Comparison of ENCODE assay signal across 8 cellular contexts in the genomic region with DNA sequence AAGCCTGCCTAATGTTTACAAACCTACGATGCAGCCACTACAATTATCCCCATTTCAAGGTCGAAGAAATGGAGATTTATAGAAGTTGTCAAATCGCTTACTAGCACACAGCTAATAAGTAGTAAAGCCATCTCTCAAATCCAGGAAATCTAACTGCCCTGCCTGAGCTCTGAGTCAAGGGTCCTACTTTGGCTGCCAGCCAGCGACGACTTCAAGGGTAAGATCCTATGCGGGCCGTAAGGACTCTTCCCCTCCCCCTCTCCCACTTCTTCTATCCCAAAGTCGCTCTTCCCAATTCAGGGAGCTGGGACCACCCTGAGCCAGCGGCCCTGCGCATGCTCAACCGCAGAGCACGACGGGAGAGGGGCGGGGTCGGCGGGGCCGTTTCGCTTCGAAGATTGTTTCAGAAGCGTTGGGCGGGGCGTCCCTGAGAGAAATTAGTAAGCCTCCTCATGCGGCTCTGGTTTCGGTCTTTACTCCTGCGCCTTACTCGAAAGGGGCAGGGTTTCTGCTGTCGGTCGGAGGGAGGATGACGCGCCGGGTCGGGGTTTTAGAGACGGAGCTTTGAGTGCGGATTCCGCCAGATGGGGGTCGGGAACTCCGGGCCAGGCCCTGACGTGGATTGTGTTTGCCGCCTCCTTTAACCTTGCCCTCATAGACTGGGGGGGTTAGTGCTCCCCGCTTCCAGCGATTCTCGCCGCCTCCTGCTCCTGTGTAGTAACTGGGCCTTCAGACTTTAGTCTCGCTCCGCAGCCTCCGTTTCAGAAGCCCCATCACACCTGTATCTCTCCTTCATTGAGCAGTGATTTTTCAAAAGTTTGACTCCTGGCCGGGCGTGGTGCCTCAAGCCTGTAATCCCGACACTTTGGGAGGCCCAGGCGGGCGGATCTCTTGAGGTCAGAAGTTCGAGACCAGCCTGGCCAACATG. TPM values are rescaled to one million over a fixed set of nuclear protein-coding genes. Genes with fewer than 3 reads are reported as not detected.
DNase-seq lines count a peak whose midpoint lies in the region; ATAC-seq and TF ChIP-seq lines count a peak whose summit lies in the region.

Gene ZMYM1, plus strand, starts transcription at position 383 of the 928 bp plus-strand sequence. CDS start 14,603 bp downstream, outside the sequence.

- H3K27ac Mint-ChIP-seq in activated T-helper 2 cell treated with anti-CD3 and anti-CD28 coated beads, Interferon-gamma antibody, Interleukin-2, Interleukin-4, amounts not matched to agents 10 μg/mL and 5 μg/mL and 100 μg/mL, durations not matched to agents 14 hours and 24 hours and 36 hours, result peak within 1 kb of the TSS; percentile 99
- peak within 1 kb of the TSS; percentile 100 for H3K27ac Mint-ChIP-seq in natural killer cell treated with Interleukin-12 subunit alpha and Interleukin-12 subunit beta and Interleukin-15 and Interleukin-18, amount 100 ng/mL, for 72 hours

- H3K4me3 ChIP-seq in Peyer's patch (peak within 1 kb of the TSS; percentile 56 to 93 (median 72)), fibroblast of pulmonary artery (replicated peaks; ENCODE audit: low read depth, low read length) (peak within 1 kb of the TSS; percentile 75)

- peaks cover 32% of the 10 kb centered on the region for H3K4me1 Mint-ChIP-seq in activated T-helper 2 cell treated with anti-CD3 and anti-CD28 coated beads, Interferon-gamma antibody, Interleukin-2, Interleukin-4, amounts not matched to agents 10 μg/mL and 5 μg/mL and 100 μg/mL, durations not matched to agents 14 hours and 24 hours and 36 hours (ENCODE audit: low read depth)
- H3K4me1 Mint-ChIP-seq in natural killer cell treated with Interleukin-12 subunit alpha and Interleukin-12 subunit beta and Interleukin-15 and Interleukin-18, amount 100 ng/mL, for 72 hours (ENCODE audit: low read depth in 2 of 2), result peaks cover 26 to 30% of the 10 kb centered on the region in 2 donors

- no peaks in the 10 kb centered on the region for H3K9me3 ChIP-seq in Peyer's patch

- no peaks in the 10 kb centered on the region for H3K27me3 Mint-ChIP-seq in activated T-helper 2 cell treated with anti-CD3 and anti-CD28 coated beads, Interferon-gamma antibody, Interleukin-2, Interleukin-4, amounts not matched to agents 10 μg/mL and 5 μg/mL and 100 μg/mL, durations not matched to agents 14 hours and 24 hours and 36 hours (ENCODE audit: low read depth)
- H3K27me3 Mint-ChIP-seq in natural killer cell treated with Interleukin-12 subunit alpha and Interleukin-12 subunit beta and Interleukin-15 and Interleukin-18, amount 100 ng/mL, for 72 hours, result peaks cover 0 to 6% of the 10 kb centered on the region in 2 donors

- no peaks in the 10 kb centered on the region for H3K36me3 ChIP-seq in Peyer's patch

- DNase-seq in DMS53 treated with DMSO at 0.1 percent for 48 hours (lab: John Stamatoyannopoulos, UW; ENCODE audit: unreplicated experiment) (peak; percentile 70), KG1 (lab: John Stamatoyannopoulos, UW) (peak; percentile 65), Peyer's patch (peak; percentile 80 to 93 (median 86)), fibroblast of pulmonary artery (ENCODE audit: low read depth) (peak; percentile 85)
- peak; percentile 81 for DNase-seq in activated T-helper 2 cell treated with anti-CD3 and anti-CD28 coated beads, Interferon-gamma antibody, Interleukin-2, Interleukin-4, amounts not matched to agents 10 μg/mL and 5 μg/mL and 100 μg/mL, durations not matched to agents 14 hours and 24 hours and 36 hours (ENCODE audit: low spot score)
- peak; percentile 95 for DNase-seq in natural killer cell treated with Interleukin-12 subunit alpha and Interleukin-12 subunit beta and Interleukin-15 and Interleukin-18, amount 100 ng/mL, for 72 hours (ENCODE audit: low spot score)
- DNase-seq in stimulated activated naive CD4-positive, alpha-beta T cell treated with Interleukin-2 at 50 U/mL for 16 hours (lab: John Stamatoyannopoulos, UW), result peak; percentile 91

- ATAC-seq in GM21717 (IDR thresholded peaks at IDR 0.05; ENCODE audit: unreplicated experiment), result peak; percentile 94
- ATAC-seq in natural killer cell treated with Interleukin-12 subunit alpha and Interleukin-12 subunit beta and Interleukin-15 and Interleukin-18, amount 100 ng/mL, for 72 hours, result peak; percentile 98 to 99

- TF ChIP-seq POLR2A in Peyer's patch (IDR thresholded peaks at IDR 0.05), result peak; percentile 25 to 49

- peak within 1 kb of the TSS; percentile 91 for H3K4me3 Mint-ChIP-seq in activated T-helper 2 cell treated with anti-CD3 and anti-CD28 coated beads, Interferon-gamma antibody, Interleukin-2, Interleukin-4, amounts not matched to agents 10 μg/mL and 5 μg/mL and 100 μg/mL, durations not matched to agents 14 hours and 24 hours and 36 hours (ENCODE audit: low read depth)
- peak within 1 kb of the TSS; percentile 98 for H3K4me3 Mint-ChIP-seq in natural killer cell treated with Interleukin-12 subunit alpha and Interleukin-12 subunit beta and Interleukin-15 and Interleukin-18, amount 100 ng/mL, for 72 hours

- peak within 1 kb of the TSS; percentile 82 to 97 (median 90) for H3K27ac ChIP-seq in Peyer's patch

- peaks cover 14% of the 10 kb centered on the region for H3K9me3 Mint-ChIP-seq in activated T-helper 2 cell treated with anti-CD3 and anti-CD28 coated beads, Interferon-gamma antibody, Interleukin-2, Interleukin-4, amounts not matched to agents 10 μg/mL and 5 μg/mL and 100 μg/mL, durations not matched to agents 14 hours and 24 hours and 36 hours
- no peaks in the 10 kb centered on the region for H3K9me3 Mint-ChIP-seq in natural killer cell treated with Interleukin-12 subunit alpha and Interleukin-12 subunit beta and Interleukin-15 and Interleukin-18, amount 100 ng/mL, for 72 hours

- no peaks in the 10 kb centered on the region for H3K27me3 ChIP-seq in Peyer's patch

- peaks cover 0 to 9% (median 0%) of the 10 kb centered on the region in 4 donors for H3K4me1 ChIP-seq in Peyer's patch

- intact Hi-C loops in activated T-helper 2 cell treated with anti-CD3 and anti-CD28 coated beads, Interferon-gamma antibody, Interleukin-2, Interleukin-4, amounts not matched to agents 10 μg/mL and 5 μg/mL and 100 μg/mL, durations not matched to agents 14 hours and 24 hours and 36 hours (cut with micrococcal nuclease), result loop anchor here (1.0 to 5.0 kb wide), 3 partner anchors 48 to 103 kb away; partner anchors contain the start of gene ZMYM6

- TF ChIP-seq CTCF in Peyer's patch (IDR thresholded peaks at IDR 0.05), result no peak
- no peak for TF ChIP-seq CTCF in fibroblast of pulmonary artery (IDR thresholded peaks at IDR 0.05; ENCODE audit: low read length, missing control alignments)

- H3K36me3 Mint-ChIP-seq in activated T-helper 2 cell treated with anti-CD3 and anti-CD28 coated beads, Interferon-gamma antibody, Interleukin-2, Interleukin-4, amounts not matched to agents 10 μg/mL and 5 μg/mL and 100 μg/mL, durations not matched to agents 14 hours and 24 hours and 36 hours (ENCODE audit: low read depth), result peaks cover 16% of the 10 kb centered on the region
- no peaks in the 10 kb centered on the region for H3K36me3 Mint-ChIP-seq in natural killer cell treated with Interleukin-12 subunit alpha and Interleukin-12 subunit beta and Interleukin-15 and Interleukin-18, amount 100 ng/mL, for 72 hours

RNA-seq across cellular contexts. Expression of gene ZMYM1, which starts in this region (rescaled TPM):
- 10 to 100 TPM in 3 of 4 donors, 1 to 10 TPM in 1; 9.6 to 44.6 (median 13.1) TPM for total RNA-seq in Peyer's patch
- 2.4 and 2.7 TPM in 2 replicates for total RNA-seq in activated T-helper 2 cell treated with anti-CD3 and anti-CD28 coated beads, Interferon-gamma antibody, Interleukin-2, Interleukin-4, amounts not matched to agents 10 μg/mL and 5 μg/mL and 100 μg/mL, durations not matched to agents 14 hours and 24 hours and 36 hours
- 1 to 10 TPM; 7.6 to 10.0 TPM for total RNA-seq in natural killer cell treated with Interleukin-12 subunit alpha and Interleukin-12 subunit beta and Interleukin-15 and Interleukin-18, amount 100 ng/mL, for 72 hours

Comparison
In these comparisons a context has a peak if more than half of its experiments do, and no peak if none do; other contexts are left out.
1. Peak in every context shown above with its lines: DNase-seq, ATAC-seq, H3K4me3 ChIP-seq and H3K27ac ChIP-seq.